10 cellular contexts compared by ENCODE assay signal in genomic region chr5:108858959-108859358, GRCh38.
DNase-seq lines count a peak whose midpoint lies in the region; ATAC-seq and TF ChIP-seq lines count a peak whose summit lies in the region.
"Had no signal": no experiment of that assay in that cellular context is flagged by ENCODE, and none has a peak within 500 bp of the region (broad histone marks: within the 10 kb centered on the region; RNA-seq: fewer than 3 reads in every experiment).

No MANE protein-coding gene starts in this region.

- DNase-seq in GM12865 (ENCODE audit: low read depth) (peak; percentile 76), cardiac fibroblast (ENCODE audit: low read depth in 2 of 2) (peak; percentile 46 to 71), ovary (no peak), SHP77 treated with DMSO at 0.1 percent for 48 hours (lab: John Stamatoyannopoulos, UW) (no peak)
- DNase-seq in stimulated activated CD4-positive, alpha-beta T cell treated with anti-CD3 and anti-CD28 coated beads, Interleukin-4, amount 100 ng/mL, for 24 hours: no peak
- DNase-seq in activated CD4-positive, alpha-beta T cell treated with anti-CD3 and anti-CD28 coated beads for 48 hours: no peak
- DNase-seq: right lobe of liver had no signal

- TF ChIP-seq CTCF in GM12865 (IDR thresholded peaks at IDR 0.05; ENCODE audit: insufficient read depth, low read depth, low read length, missing control alignments) (no peak), cardiac fibroblast (IDR thresholded peaks at IDR 0.05; ENCODE audit: low read depth, low read length) (no peak), ovary (IDR thresholded peaks at IDR 0.05) (no peak)

- no peak for TF ChIP-seq POLR2A in ovary (IDR thresholded peaks at IDR 0.05)

- H3K27ac ChIP-seq in ovary: no peak overlapping the region
- H3K27ac ChIP-seq: right lobe of liver, SK-N-MC had no signal

- ATAC-seq in GM21619 (IDR thresholded peaks at IDR 0.05; ENCODE audit: unreplicated experiment) (peak; percentile 94), HG03565 (IDR thresholded peaks at IDR 0.05; ENCODE audit: unreplicated experiment) (peak; percentile 99)

- no peaks in the 10 kb centered on the region for H3K4me1 ChIP-seq in ovary (ENCODE audit: insufficient read depth)
- H3K4me1 ChIP-seq: right lobe of liver had no signal

- no peak for TF ChIP-seq EP300 in ovary (IDR thresholded peaks at IDR 0.05)

- no peaks in the 10 kb centered on the region for H3K27me3 ChIP-seq in ovary
- H3K27me3 ChIP-seq: right lobe of liver had no signal

- H3K36me3 ChIP-seq in ovary: no peaks in the 10 kb centered on the region
- H3K36me3 ChIP-seq: right lobe of liver had no signal

- no peaks in the 10 kb centered on the region for H3K9me3 ChIP-seq in ovary
- H3K9me3 ChIP-seq: right lobe of liver had no signal

- intact Hi-C loops in ovary (cut with DNase I): no loop called here

- H3K4me3 ChIP-seq in GM12865 (ENCODE audit: low read depth, low read length) (no peak overlapping the region), cardiac fibroblast (replicated peaks in 1 of 2; ENCODE audit: low read depth in 2 of 2, low read length in 2 of 2) (no peak overlapping the region), ovary (no peak overlapping the region)
- H3K4me3 ChIP-seq: right lobe of liver, SK-N-MC had no signal

- whole genome bisulfite sequencing in ovary, 3 donors: 68 to 81% (median 71%) methylated on average over 2 of the region's 2 CpGs

Comparison
In these comparisons a context has a peak if more than half of its experiments do, and no peak if none do; other contexts are left out.
1. DNase-seq: peak in GM12865 (single experiment) and cardiac fibroblast (2 of 2); none in stimulated activated CD4-positive, alpha-beta T cell treated with anti-CD3 and anti-CD28 coated beads, Interleukin-4, amount 100 ng/mL, for 24 hours (single experiment), activated CD4-positive, alpha-beta T cell treated with anti-CD3 and anti-CD28 coated beads for 48 hours (single experiment), ovary (0 of 5) and SHP77 treated with DMSO at 0.1 percent for 48 hours (single experiment).